In the genomic region with DNA sequence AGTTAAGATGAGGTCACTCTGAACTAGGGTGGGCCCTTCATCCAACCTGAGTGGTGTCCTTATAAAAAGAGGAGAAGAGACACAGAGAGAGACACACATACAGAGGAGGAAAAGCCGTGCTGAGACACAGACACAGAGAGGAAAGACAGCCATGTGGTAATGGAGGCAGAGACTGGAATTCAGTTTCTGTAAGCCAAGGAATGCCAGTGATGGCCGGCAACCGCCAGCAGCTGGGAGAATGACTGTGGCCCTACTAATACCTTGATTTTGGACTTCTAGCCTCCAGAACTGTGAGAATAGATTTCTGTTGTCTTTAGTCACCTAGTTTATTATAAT, we compare ENCODE assay signal across 21 cellular contexts.
"Had no signal": no experiment of that assay in that cellular context is flagged by ENCODE, and none has a peak within 500 bp of the region (broad histone marks: within the 10 kb centered on the region; RNA-seq: fewer than 3 reads in every experiment).

No MANE protein-coding gene starts in this region.

- H3K36me3 ChIP-seq: left ventricle myocardium inferior, ovary, right atrium auricular region, right lobe of liver, spleen, suprapubic skin, thoracic aorta, tibial artery, uterus had no signal

- ATAC-seq: natural killer cell, right lobe of liver had no signal

- H3K4me3 ChIP-seq: left ventricle myocardium inferior, lung, ovary, right atrium auricular region, right lobe of liver, spleen, suprapubic skin, thoracic aorta, tibial artery, uterus had no signal

- H3K4me3 Mint-ChIP-seq: mesothelial cell of epicardium; natural killer cell; stimulated activated effector memory CD8-positive, alpha-beta T cell treated with anti-CD3 and anti-CD28 coated beads, Interleukin-12 subunit alpha, Interleukin-12 subunit beta, amount 100 ng/mL, for 72 hours; stimulated activated naive CD8-positive, alpha-beta T cell treated with anti-CD3 and anti-CD28 coated beads, Interleukin-15, Interleukin-2, amounts not matched to agents 100 ng/mL and 50 ng/mL, for 24 hours; type B pancreatic cell had no signal

- H3K36me3 Mint-ChIP-seq: mesothelial cell of epicardium; natural killer cell; stimulated activated effector memory CD8-positive, alpha-beta T cell treated with anti-CD3 and anti-CD28 coated beads, Interleukin-12 subunit alpha, Interleukin-12 subunit beta, amount 100 ng/mL, for 72 hours had no signal

- DNase-seq: hypothalamus; islet precursor cell; natural killer cell; ovary; right lobe of liver; small intestine; spleen; stimulated activated CD4-positive, alpha-beta T cell treated with anti-CD3 and anti-CD28 coated beads, Interleukin-4, amount 100 ng/mL, for 24 hours; stimulated activated naive CD4-positive, alpha-beta T cell; tibial artery; uterus had no signal

- H3K27ac Mint-ChIP-seq: mesothelial cell of epicardium; natural killer cell; progenitor cell of endocrine pancreas; stimulated activated effector memory CD8-positive, alpha-beta T cell treated with anti-CD3 and anti-CD28 coated beads, Interleukin-12 subunit alpha, Interleukin-12 subunit beta, amount 100 ng/mL, for 72 hours; stimulated activated naive CD8-positive, alpha-beta T cell treated with anti-CD3 and anti-CD28 coated beads, Interleukin-15, Interleukin-2, amounts not matched to agents 100 ng/mL and 50 ng/mL, for 24 hours; type B pancreatic cell had no signal

- H3K4me1 ChIP-seq: right atrium auricular region, right lobe of liver, spleen, suprapubic skin, uterus had no signal

- H3K27ac ChIP-seq: ovary, right atrium auricular region, right lobe of liver, spleen, suprapubic skin, thoracic aorta, tibial artery, uterus had no signal

- H3K9me3 ChIP-seq: left ventricle myocardium inferior, ovary, right atrium auricular region, right lobe of liver, spleen, suprapubic skin, thoracic aorta, tibial artery, uterus had no signal

- H3K27me3 ChIP-seq: ovary, right atrium auricular region, right lobe of liver, spleen, suprapubic skin, tibial artery, uterus had no signal

- H3K27me3 Mint-ChIP-seq: progenitor cell of endocrine pancreas; stimulated activated naive CD8-positive, alpha-beta T cell treated with anti-CD3 and anti-CD28 coated beads, Interleukin-15, Interleukin-2, amounts not matched to agents 100 ng/mL and 50 ng/mL, for 24 hours; type B pancreatic cell had no signal

- H3K4me1 Mint-ChIP-seq: natural killer cell; stimulated activated effector memory CD8-positive, alpha-beta T cell treated with anti-CD3 and anti-CD28 coated beads, Interleukin-12 subunit alpha, Interleukin-12 subunit beta, amount 100 ng/mL, for 72 hours had no signal

- H3K9me3 Mint-ChIP-seq: mesothelial cell of epicardium; stimulated activated naive CD8-positive, alpha-beta T cell treated with anti-CD3 and anti-CD28 coated beads, Interleukin-15, Interleukin-2, amounts not matched to agents 100 ng/mL and 50 ng/mL, for 24 hours; type B pancreatic cell had no signal
